In genomic region chr2:16312771-16313170, GRCh38 we compare ENCODE assay signal across 1 cellular context.
TF ChIP-seq lines count a peak whose summit lies in the region.

No MANE protein-coding gene starts in this region.

TF ChIP-seq in H1, 55 proteins besides CTCF, POLR2A, EP300 and RAD21 (continued from another document):
- TF ChIP-seq CHD7 (IDR thresholded peaks at IDR 0.05; ENCODE audit: insufficient replicate concordance, low read length) (no peak), PHF8 (conservative IDR thresholded peaks at IDR 0.05; ENCODE audit: low read depth, low read length) (no peak), RNF2 (IDR thresholded peaks at IDR 0.05; ENCODE audit: borderline replicate concordance, low read depth, low read length, missing control alignments, poor library complexity, severe bottlenecking) (no peak), JUND (IDR thresholded peaks at IDR 0.05; ENCODE audit: low read length) (no peak), SP1 (IDR thresholded peaks at IDR 0.05; ENCODE audit: low read depth, low read length) (no peak), GTF2F1 (IDR thresholded peaks at IDR 0.05; ENCODE audit: borderline replicate concordance, low read depth, low read length) (no peak), TAF7 (optimal IDR thresholded peaks at IDR 0.05; ENCODE audit: borderline replicate concordance, low read depth, low read length) (no peak), SIX5 (IDR thresholded peaks at IDR 0.05; ENCODE audit: low read depth, low read length) (no peak)
